ENCODE assay signal across 22 cellular contexts in genomic region chr2:179424571-179424970, GRCh38.
"Had no signal": no experiment of that assay in that cellular context is flagged by ENCODE, and none has a peak within 500 bp of the region (broad histone marks: within the 10 kb centered on the region; RNA-seq: fewer than 3 reads in every experiment).

No MANE protein-coding gene starts in this region.

- H3K27ac ChIP-seq: breast epithelium had no signal

- H3K27me3 ChIP-seq: breast epithelium, MG63 had no signal

- H3K36me3 ChIP-seq: breast epithelium, MG63 had no signal

- DNase-seq: activated CD4-positive, alpha-beta T cell treated with anti-CD3 and anti-CD28 coated beads for 48 hours; activated CD4-positive, alpha-beta T cell treated with anti-CD3 and anti-CD28 coated beads, Interleukin-2, amount 50 U/mL, for 4 hours; activated CD4-positive, CD25-positive, alpha-beta regulatory T cell treated with anti-CD3 and anti-CD28 coated beads, Interleukin-2, amount 50 U/mL, for 72 hours; activated CD8-positive, alpha-beta memory T cell treated with anti-CD3 and anti-CD28 coated beads, Interleukin-2, amount 50 U/mL, for 48 hours; activated CD8-positive, alpha-beta T cell treated with anti-CD3 and anti-CD28 coated beads, Interleukin-2, amount 10 ng/mL, durations not matched to agents 7 days and 5 days; activated naive CD4-positive, alpha-beta T cell; activated T-cell treated with anti-CD3 and anti-CD28 coated beads, Interleukin-2, amount 50 U/mL, for 1 hour; aorta; caudate nucleus; MG63; NCI-H1105; NCI-H1436; NCI-H187; NCI-H2081; NCI-H446; NCI-H524; SIG-M5; T-helper 17 cell; T-helper 9 cell had no signal

- H3K4me3 ChIP-seq: breast epithelium, MG63 had no signal

- H3K9me3 Mint-ChIP-seq: activated naive CD4-positive, alpha-beta T cell treated with anti-CD3 and anti-CD28 coated beads, Interleukin-2, amount 50 U/mL, for 24 hours; WTC11 had no signal

- H3K27ac Mint-ChIP-seq: activated CD8-positive, alpha-beta T cell treated with anti-CD3 and anti-CD28 coated beads, Interleukin-2, amount 10 ng/mL, durations not matched to agents 7 days and 5 days; T-helper 17 cell; WTC11 had no signal

- H3K4me3 Mint-ChIP-seq: activated CD8-positive, alpha-beta T cell treated with anti-CD3 and anti-CD28 coated beads, Interleukin-2, amount 10 ng/mL, durations not matched to agents 7 days and 5 days; activated naive CD4-positive, alpha-beta T cell treated with anti-CD3 and anti-CD28 coated beads, Interleukin-2, amount 50 U/mL, for 24 hours; T-helper 17 cell; WTC11 had no signal

- H3K4me1 Mint-ChIP-seq: activated naive CD4-positive, alpha-beta T cell treated with anti-CD3 and anti-CD28 coated beads, Interleukin-2, amount 50 U/mL, for 24 hours; T-helper 17 cell had no signal

- H3K36me3 Mint-ChIP-seq: activated naive CD4-positive, alpha-beta T cell treated with anti-CD3 and anti-CD28 coated beads, Interleukin-2, amount 50 U/mL, for 24 hours; WTC11 had no signal

- H3K4me1 ChIP-seq: breast epithelium had no signal

- H3K9me3 ChIP-seq: breast epithelium, MG63 had no signal

- ATAC-seq: activated CD8-positive, alpha-beta T cell treated with anti-CD3 and anti-CD28 coated beads, Interleukin-2, amount 10 ng/mL, durations not matched to agents 7 days and 5 days; T-helper 17 cell; WTC11 had no signal
